In the genomic region with DNA sequence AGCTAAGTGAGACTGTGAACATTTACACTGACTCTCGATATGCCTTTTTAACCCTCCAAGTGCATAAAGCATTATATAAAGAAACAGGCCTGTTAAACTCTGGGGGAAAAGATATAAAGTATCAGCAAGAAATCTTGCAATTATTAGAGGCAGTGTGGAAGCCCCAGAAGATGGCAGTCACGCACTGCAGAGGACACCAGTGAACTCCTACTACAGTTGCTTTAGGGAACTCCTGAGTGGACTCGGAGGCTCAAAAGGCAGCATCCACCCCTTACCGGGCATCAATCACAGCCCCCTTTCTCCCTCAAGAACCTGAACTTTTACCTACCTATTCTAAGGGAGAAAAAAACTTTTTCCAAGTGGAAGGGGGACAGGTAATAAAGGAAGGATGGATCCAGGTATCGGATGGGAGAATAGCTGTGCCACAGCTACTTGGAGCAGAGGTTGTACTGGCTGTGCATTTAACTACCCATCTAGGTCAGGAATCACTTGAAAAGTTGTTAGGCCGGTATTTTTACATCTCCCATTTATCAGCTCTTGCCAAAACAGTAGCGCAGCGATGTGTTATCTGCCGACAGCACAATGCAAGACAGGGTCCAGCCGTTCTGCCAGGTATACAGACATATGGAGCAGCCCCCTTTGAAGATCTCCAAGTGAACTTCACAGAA, we compare ENCODE assay signal across 9 cellular contexts.
A peak's percentile ranks its signal among the peaks of the same experiment; 100 is the strongest.
DNase-seq lines count a peak whose midpoint lies in the region; ATAC-seq and TF ChIP-seq lines count a peak whose summit lies in the region.
"Had no signal": no experiment of that assay in that cellular context is flagged by ENCODE, and none has a peak within 500 bp of the region (broad histone marks: within the 10 kb centered on the region; RNA-seq: fewer than 3 reads in every experiment).

No MANE protein-coding gene starts in this region.

- H3K4me1 Mint-ChIP-seq in T-helper 17 cell = peaks cover 5% of the 10 kb centered on the region

- TF ChIP-seq CTCF in fibroblast of the aortic adventitia (IDR thresholded peaks at IDR 0.05; ENCODE audit: insufficient read depth, low read length) (no peak), psoas muscle (IDR thresholded peaks at IDR 0.05) (peak; percentile 36)

- no peaks in the 10 kb centered on the region for H3K9me3 ChIP-seq in T-helper 17 cell (ENCODE audit: control insufficient read depth, low read length, poor library complexity, severe bottlenecking)
- no peaks in the 10 kb centered on the region for H3K9me3 ChIP-seq in psoas muscle

- no peaks in the 10 kb centered on the region for H3K4me1 ChIP-seq in psoas muscle

- H3K27ac Mint-ChIP-seq in T-helper 17 cell = no peak overlapping the region

- H3K27ac ChIP-seq in psoas muscle = no peak overlapping the region
- H3K27ac ChIP-seq: SK-N-MC had no signal

- no peaks in the 10 kb centered on the region for H3K27me3 Mint-ChIP-seq in T-helper 17 cell

- H3K4me3 ChIP-seq in fibroblast of the aortic adventitia (ENCODE audit: low read depth, low read length) (no peak overlapping the region), psoas muscle (no peak overlapping the region)
- H3K4me3 ChIP-seq: SK-N-MC had no signal

- DNase-seq in NCI-H1417 (lab: John Stamatoyannopoulos, UW) = peak; percentile 3 to 56 (median 47)
- DNase-seq in NCI-H1417 treated with DMSO at 0.1 percent for 48 hours (lab: John Stamatoyannopoulos, UW) = no peak
- peak in 1 of 3 donors; percentile 8 for DNase-seq in T-helper 17 cell
- DNase-seq in fibroblast of the aortic adventitia (ENCODE audit: low read depth) = peak; percentile 1
- no peak for DNase-seq in psoas muscle
- DNase-seq in HK-2 (ENCODE audit: unreplicated experiment) = no peak

- 58 to 60% (median 59%) methylated on average over 10 of the region's 10 CpGs for WGBS in psoas muscle, 3 donors

- H3K36me3 ChIP-seq in psoas muscle (ENCODE audit: insufficient read depth in 1 of 2, low read depth in 1 of 2) = no peaks in the 10 kb centered on the region

- intact Hi-C loops in psoas muscle (cut with DNase I) = no loop called here

- no peak overlapping the region for H3K4me3 Mint-ChIP-seq in T-helper 17 cell

- H3K36me3 Mint-ChIP-seq in T-helper 17 cell (ENCODE audit: low read depth) = no peaks in the 10 kb centered on the region

- no peaks in the 10 kb centered on the region for H3K27me3 ChIP-seq in psoas muscle (ENCODE audit: insufficient read depth in 3 of 3, low read length in 2 of 3)

- peak; percentile 44 for ATAC-seq in T-helper 17 cell
- no peak for ATAC-seq in psoas muscle
- ATAC-seq in GM18868 (IDR thresholded peaks at IDR 0.05; ENCODE audit: unreplicated experiment) = no peak
- ATAC-seq in HG02852 (IDR thresholded peaks at IDR 0.05; ENCODE audit: unreplicated experiment) = no peak

Comparison
In these comparisons a context has a peak if more than half of its experiments do, and no peak if none do; other contexts are left out.
1. DNase-seq: peak in NCI-H1417 (3 of 3) and fibroblast of the aortic adventitia (single experiment); none in NCI-H1417 treated with DMSO at 0.1 percent for 48 hours (single experiment), psoas muscle (0 of 2) and HK-2 (single experiment).